Comparison of ENCODE assay signal across 18 cellular contexts in genomic region chr11:22927793-22928192, GRCh38.
"Had no signal": no experiment of that assay in that cellular context is flagged by ENCODE, and none has a peak within 500 bp of the region (broad histone marks: within the 10 kb centered on the region; RNA-seq: fewer than 3 reads in every experiment).

No MANE protein-coding gene starts in this region.

- H3K4me1 ChIP-seq: foreskin keratinocyte, lower lobe of right lung, parathyroid adenoma had no signal

- H3K9me3 Mint-ChIP-seq: activated CD4-positive, alpha-beta T cell treated with anti-CD3 and anti-CD28 coated beads, Interleukin-2, amount 10 ng/mL, durations not matched to agents 7 days and 5 days; central memory CD8-positive, alpha-beta T cell; stimulated activated effector memory CD8-positive, alpha-beta T cell treated with anti-CD3 and anti-CD28 coated beads, Interleukin-12 subunit alpha, Interleukin-12 subunit beta, amount 100 ng/mL, for 72 hours had no signal

- H3K9me3 ChIP-seq: body of pancreas, lower lobe of right lung had no signal

- H3K27me3 ChIP-seq: body of pancreas, foreskin keratinocyte had no signal

- H3K36me3 Mint-ChIP-seq: immature natural killer cell; stimulated activated effector memory CD8-positive, alpha-beta T cell treated with anti-CD3 and anti-CD28 coated beads, Interleukin-12 subunit alpha, Interleukin-12 subunit beta, amount 100 ng/mL, for 72 hours had no signal

- H3K9ac ChIP-seq: parathyroid adenoma had no signal

- DNase-seq: activated CD4-positive, alpha-beta T cell treated with anti-CD3 and anti-CD28 coated beads, Interleukin-2, amount 10 ng/mL, durations not matched to agents 7 days and 5 days; activated CD4-positive, CD25-positive, alpha-beta regulatory T cell; activated CD8-positive, alpha-beta memory T cell treated with anti-CD3 and anti-CD28 coated beads, Interleukin-2, amount 50 U/mL, for 48 hours; activated gamma-delta T cell treated with Interleukin-2 at 50 U/mL for 16 hours; amygdala; body of pancreas; effector CD4-positive, alpha-beta T cell; foreskin keratinocyte; glutamatergic neuron; immature natural killer cell; lower lobe of right lung; naive thymus-derived CD4-positive, alpha-beta T cell; T-helper 2 cell had no signal

- H3K4me3 ChIP-seq: body of pancreas, coronary artery, lower lobe of right lung had no signal

- H2AFZ ChIP-seq: parathyroid adenoma had no signal

- H3K27ac Mint-ChIP-seq: activated CD4-positive, alpha-beta T cell treated with anti-CD3 and anti-CD28 coated beads, Interleukin-2, amount 10 ng/mL, durations not matched to agents 7 days and 5 days; activated naive CD8-positive, alpha-beta T cell; immature natural killer cell; naive thymus-derived CD4-positive, alpha-beta T cell; stimulated activated effector memory CD8-positive, alpha-beta T cell treated with anti-CD3 and anti-CD28 coated beads, Interleukin-12 subunit alpha, Interleukin-12 subunit beta, amount 100 ng/mL, for 72 hours had no signal

- H3K4me3 Mint-ChIP-seq: activated CD4-positive, alpha-beta T cell treated with anti-CD3 and anti-CD28 coated beads, Interleukin-2, amount 10 ng/mL, durations not matched to agents 7 days and 5 days; activated naive CD8-positive, alpha-beta T cell; central memory CD8-positive, alpha-beta T cell; immature natural killer cell; naive thymus-derived CD4-positive, alpha-beta T cell; stimulated activated effector memory CD8-positive, alpha-beta T cell treated with anti-CD3 and anti-CD28 coated beads, Interleukin-12 subunit alpha, Interleukin-12 subunit beta, amount 100 ng/mL, for 72 hours had no signal

- H3K4me1 Mint-ChIP-seq: central memory CD8-positive, alpha-beta T cell; immature natural killer cell; naive thymus-derived CD4-positive, alpha-beta T cell; stimulated activated effector memory CD8-positive, alpha-beta T cell treated with anti-CD3 and anti-CD28 coated beads, Interleukin-12 subunit alpha, Interleukin-12 subunit beta, amount 100 ng/mL, for 72 hours had no signal

- H3K27me3 Mint-ChIP-seq: activated CD4-positive, alpha-beta T cell treated with anti-CD3 and anti-CD28 coated beads, Interleukin-2, amount 10 ng/mL, durations not matched to agents 7 days and 5 days; activated naive CD8-positive, alpha-beta T cell; central memory CD8-positive, alpha-beta T cell; naive thymus-derived CD4-positive, alpha-beta T cell had no signal

- H3K36me3 ChIP-seq: lower lobe of right lung had no signal

- H3K27ac ChIP-seq: body of pancreas, coronary artery, foreskin keratinocyte, lower lobe of right lung, parathyroid adenoma had no signal

- ATAC-seq: body of pancreas; foreskin keratinocyte; lower lobe of right lung; naive thymus-derived CD4-positive, alpha-beta T cell; stimulated activated effector memory CD8-positive, alpha-beta T cell treated with anti-CD3 and anti-CD28 coated beads, Interleukin-12 subunit alpha, Interleukin-12 subunit beta, amount 100 ng/mL, for 72 hours had no signal
